In the genomic region with DNA sequence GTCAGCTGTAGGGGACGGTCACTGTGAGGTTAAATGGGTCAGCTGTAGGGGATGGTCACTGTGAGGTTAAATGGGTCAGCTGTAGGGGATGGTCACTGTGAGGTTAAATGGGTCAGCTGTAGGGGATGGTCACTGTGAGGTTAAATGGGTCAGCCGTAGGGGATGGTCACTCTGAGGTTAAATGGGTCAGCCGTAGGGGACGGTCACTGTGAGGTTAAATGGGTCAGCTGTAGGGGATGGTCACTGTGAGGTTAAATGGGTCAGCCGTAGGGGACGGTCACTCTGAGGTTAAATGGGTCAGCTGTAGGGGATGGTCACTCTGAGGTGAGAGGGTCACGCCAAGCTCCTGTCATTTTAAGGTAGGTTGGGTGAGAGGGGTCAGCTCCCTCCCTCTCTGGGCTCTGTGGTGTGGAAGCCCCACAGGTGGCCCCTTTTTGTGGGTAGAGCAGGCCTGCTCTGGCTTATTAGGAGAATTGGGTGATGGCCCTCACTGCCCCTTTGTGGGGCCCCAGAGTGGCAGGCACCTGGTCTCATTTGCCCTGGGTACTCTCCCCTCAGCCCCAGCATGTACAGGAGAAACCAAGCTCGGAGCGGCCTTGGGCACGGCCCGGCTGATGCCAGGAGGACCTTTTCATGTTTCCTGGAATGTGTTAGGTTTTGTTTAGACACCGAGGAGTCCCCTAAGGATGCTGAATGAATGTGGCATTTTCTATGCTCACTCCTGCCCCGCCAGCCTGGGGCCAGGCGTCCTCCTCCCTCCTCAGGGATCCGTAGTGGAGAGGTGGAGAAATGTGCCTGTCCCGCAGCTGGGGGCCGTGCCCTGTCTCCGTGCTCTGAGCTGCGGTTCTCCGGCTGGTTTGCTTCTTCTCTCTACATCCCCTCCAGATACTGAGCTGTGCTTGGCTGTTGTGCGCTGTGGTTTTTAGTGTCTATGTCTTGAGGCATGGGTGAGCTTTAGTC, we compare ENCODE assay signal across 1 cellular context.
TF ChIP-seq lines count a peak whose summit lies in the region.

No MANE protein-coding gene starts in this region.

TF ChIP-seq in GM23338, 12 proteins besides CTCF, POLR2A, EP300 and RAD21 (continued from another document):
- TF ChIP-seq ZNF462 (CRISPR knock-in tag; IDR thresholded peaks at IDR 0.05): no peak
- TF ChIP-seq EZH2phosphoT487 (IDR thresholded peaks at IDR 0.05; ENCODE audit: unreplicated experiment): no peak
- TF ChIP-seq CREB1 (CRISPR knock-in tag; IDR thresholded peaks at IDR 0.05; ENCODE audit: low read depth): no peak
- no peak for TF ChIP-seq ZNF114 (CRISPR knock-in tag; IDR thresholded peaks at IDR 0.05)
- no peak for TF ChIP-seq POLR2AphosphoS5 (IDR thresholded peaks at IDR 0.05; ENCODE audit: low read depth)
- TF ChIP-seq, protein P1, sequence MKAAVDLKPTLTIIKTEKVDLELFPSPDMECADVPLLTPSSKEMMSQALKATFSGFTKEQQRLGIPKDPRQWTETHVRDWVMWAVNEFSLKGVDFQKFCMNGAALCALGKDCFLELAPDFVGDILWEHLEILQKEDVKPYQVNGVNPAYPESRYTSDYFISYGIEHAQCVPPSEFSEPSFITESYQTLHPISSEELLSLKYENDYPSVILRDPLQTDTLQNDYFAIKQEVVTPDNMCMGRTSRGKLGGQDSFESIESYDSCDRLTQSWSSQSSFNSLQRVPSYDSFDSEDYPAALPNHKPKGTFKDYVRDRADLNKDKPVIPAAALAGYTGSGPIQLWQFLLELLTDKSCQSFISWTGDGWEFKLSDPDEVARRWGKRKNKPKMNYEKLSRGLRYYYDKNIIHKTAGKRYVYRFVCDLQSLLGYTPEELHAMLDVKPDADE (IDR thresholded peaks at IDR 0.05): no peak
- TF ChIP-seq JUNB (IDR thresholded peaks at IDR 0.05; ENCODE audit: unreplicated experiment): no peak
- TF ChIP-seq NANOG (IDR thresholded peaks at IDR 0.05; ENCODE audit: borderline replicate concordance): no peak
- no peak for TF ChIP-seq REST (IDR thresholded peaks at IDR 0.05; ENCODE audit: unreplicated experiment)
- no peak for TF ChIP-seq STAT1 (IDR thresholded peaks at IDR 0.05; ENCODE audit: unreplicated experiment)
- TF ChIP-seq ZNF331 (CRISPR knock-in tag; IDR thresholded peaks at IDR 0.05; ENCODE audit: low read depth): no peak
